10 cellular contexts compared by ENCODE assay signal in genomic region chr1:44501022-44501910, GRCh38.
DNase-seq lines count a peak whose midpoint lies in the region; ATAC-seq and TF ChIP-seq lines count a peak whose summit lies in the region.
"Had no signal": no experiment of that assay in that cellular context is flagged by ENCODE, and none has a peak within 500 bp of the region (broad histone marks: within the 10 kb centered on the region; RNA-seq: fewer than 3 reads in every experiment).

No MANE protein-coding gene starts in this region.

- H3K4me3 ChIP-seq in upper lobe of right lung: no peak overlapping the region

- ATAC-seq in Right ventricle myocardium inferior (peak; percentile 53), upper lobe of right lung (peak; percentile 38), GM19328 (IDR thresholded peaks at IDR 0.05; ENCODE audit: unreplicated experiment) (no peak)

- H3K36me3 ChIP-seq in upper lobe of right lung: no peaks in the 10 kb centered on the region

- TF ChIP-seq CTCF in upper lobe of right lung (IDR thresholded peaks at IDR 0.05): no peak

- no peaks in the 10 kb centered on the region for H3K9me3 ChIP-seq in upper lobe of right lung

- peaks cover 2% of the 10 kb centered on the region for H3K4me1 ChIP-seq in upper lobe of right lung

- DNase-seq in Right ventricle myocardium inferior (ENCODE audit: missing footprints): peak; percentile 71
- DNase-seq in cardiac septum (ENCODE audit: low spot score): no peak
- peak; percentile 53 to 93 (median 77) for DNase-seq in head of caudate nucleus
- peak; percentile 42 for DNase-seq in middle frontal gyrus (ENCODE audit: extremely low spot score, low spot score)
- no peak for DNase-seq in upper lobe of right lung
- no peak for DNase-seq in stimulated activated CD4-positive, alpha-beta T cell treated with anti-CD3 and anti-CD28 coated beads, Interleukin-4, amount 100 ng/mL, for 4 hours
- DNase-seq in NCI-H1417 treated with DMSO at 0.1 percent for 48 hours (lab: John Stamatoyannopoulos, UW): no peak
- DNase-seq: activated naive CD8-positive, alpha-beta T cell treated with anti-CD3 and anti-CD28 coated beads, Interleukin-2, amount 10 ng/mL, durations not matched to agents 7 days and 5 days; Karpas-422 had no signal

- no peak overlapping the region for H3K27ac ChIP-seq in upper lobe of right lung

- intact Hi-C loops in Right ventricle myocardium inferior (cut with DNase I) (loop anchor here (2.0 to 10.0 kb wide), 2 partner anchors 122 to 286 kb away; partner anchors contain the start of gene DMAP1), cardiac septum (cut with DNase I) (loop anchor here (2.0 to 5.0 kb wide), 2 partner anchors 94 to 122 kb away; partner anchors contain the start of gene RNF220), head of caudate nucleus (cut with DNase I) (loop anchor here (2.0 to 10.0 kb wide), 3 partner anchors 92 to 144 kb away; partner anchors contain the start of gene RNF220), upper lobe of right lung (cut with DNase I) (no loop called here)

- H3K27me3 ChIP-seq in upper lobe of right lung: peaks cover 11% of the 10 kb centered on the region

Comparison
In these comparisons a context has a peak if more than half of its experiments do, and no peak if none do; other contexts are left out.
1. DNase-seq: peak in Right ventricle myocardium inferior (single experiment), head of caudate nucleus (42 of 42) and middle frontal gyrus (single experiment); none in cardiac septum (single experiment), upper lobe of right lung (single experiment), stimulated activated CD4-positive, alpha-beta T cell treated with anti-CD3 and anti-CD28 coated beads, Interleukin-4, amount 100 ng/mL, for 4 hours (0 of 2) and NCI-H1417 treated with DMSO at 0.1 percent for 48 hours (single experiment).